In genomic region chr5:76601470-76601869, GRCh38 we compare ENCODE assay signal across 9 cellular contexts. TPM values are rescaled to one million over a fixed set of nuclear protein-coding genes. Genes with fewer than 3 reads are reported as not detected.
A peak's percentile ranks its signal among the peaks of the same experiment; 100 is the strongest.
DNase-seq lines count a peak whose midpoint lies in the region; ATAC-seq and TF ChIP-seq lines count a peak whose summit lies in the region.
"Had no signal": no experiment of that assay in that cellular context is flagged by ENCODE, and none has a peak within 500 bp of the region (broad histone marks: within the 10 kb centered on the region; RNA-seq: fewer than 3 reads in every experiment).

No MANE protein-coding gene starts in this region.

- H3K9ac ChIP-seq in fibroblast of lung (ENCODE audit: insufficient read depth, low read length) = no peak overlapping the region

- H3K4me2 ChIP-seq in fibroblast of lung (ENCODE audit: extremely low read depth, insufficient read depth, low read length) = no peak overlapping the region

- no peaks in the 10 kb centered on the region for H4K20me1 ChIP-seq in fibroblast of lung (ENCODE audit: control insufficient read depth, extremely low read depth, insufficient read depth, low read length)

- no peaks in the 10 kb centered on the region for H3K27me3 Mint-ChIP-seq in natural killer cell (ENCODE audit: low read depth in 2 of 2)

- H3K27me3 ChIP-seq in fibroblast of lung (ENCODE audit: control insufficient read depth, insufficient read depth, low read length) = no peaks in the 10 kb centered on the region

- no peak overlapping the region for H3K27ac ChIP-seq in fibroblast of lung (ENCODE audit: insufficient read depth, low read length)
- H3K27ac ChIP-seq: epithelial cell of prostate had no signal

- no peaks in the 10 kb centered on the region for H3K79me2 ChIP-seq in fibroblast of lung (ENCODE audit: control insufficient read depth, insufficient read depth, low read length)

- H3K4me3 ChIP-seq in fibroblast of lung (replicated peaks in 1 of 4; ENCODE audit: control extremely low read depth in 1 of 4, insufficient read depth in 1 of 4, low read depth in 3 of 4, low read length in 4 of 4) = no peak overlapping the region

- ATAC-seq in natural killer cell (peak; percentile 64 to 87 (median 80)), GM19023 (IDR thresholded peaks at IDR 0.05; ENCODE audit: unreplicated experiment) (no peak), GM19328 (IDR thresholded peaks at IDR 0.05; ENCODE audit: unreplicated experiment) (no peak)

- H3K36me3 ChIP-seq in fibroblast of lung (ENCODE audit: control insufficient read depth, insufficient read depth, low read length) = no peaks in the 10 kb centered on the region

- TF ChIP-seq CTCF in fibroblast of lung (conservative IDR thresholded peaks at IDR 0.05 in 1 of 2, IDR thresholded peaks at IDR 0.05 in 1 of 2; ENCODE audit: low read depth in 1 of 2, low read length in 2 of 2) = peak; percentile 72 to 73
- peak; percentile 83 for TF ChIP-seq CTCF in natural killer cell (IDR thresholded peaks at IDR 0.05)

- H3K4me1 ChIP-seq in fibroblast of lung (ENCODE audit: control insufficient read depth, extremely low read depth, insufficient read depth, low read length) = peaks cover 2% of the 10 kb centered on the region

- peak overlapping the region; percentile 42 to 67 for H3K27ac Mint-ChIP-seq in natural killer cell

- peaks cover 40 to 49% of the 10 kb centered on the region in 2 donors for H3K4me1 Mint-ChIP-seq in natural killer cell

- no peaks in the 10 kb centered on the region for H3K9me3 ChIP-seq in fibroblast of lung (ENCODE audit: control insufficient read depth, insufficient read depth, low read depth, low read length)

- H3K36me3 Mint-ChIP-seq in natural killer cell = peaks cover 20% of the 10 kb centered on the region

- DNase-seq in activated gamma-delta T cell treated with Interleukin-2 at 50 U/mL for 16 hours (peak; percentile 19), activated gamma-delta T cell (lab: John Stamatoyannopoulos, UW) (no peak), Kasumi-1 (lab: John Stamatoyannopoulos, UW) (peak; percentile 69 to 78), SKM-1 treated with dmso at 0.1 percent for 144 hours (lab: John Stamatoyannopoulos, UW; ENCODE audit: unreplicated experiment) (peak; percentile 25), fibroblast of lung (ENCODE audit: low read depth in 2 of 2) (peak; percentile 66 to 87), natural killer cell (no peak)

- no peak overlapping the region for H3K4me3 Mint-ChIP-seq in natural killer cell

- H2AFZ ChIP-seq in fibroblast of lung (ENCODE audit: low read length) = no peak overlapping the region

- intact Hi-C loops in natural killer cell (cut with micrococcal nuclease) = loop anchor here (1.0 to 10.0 kb wide), 3 partner anchors 40 to 173 kb away; partner anchors contain the start of gene F2R

- H3K9me3 Mint-ChIP-seq in natural killer cell = no peaks in the 10 kb centered on the region

RNA-seq across cellular contexts. Expression of gene F2RL2, which starts 21.7 kb away (rescaled TPM):
- total RNA-seq in fibroblast of lung (13.1 and 82.6 TPM in 2 replicates), natural killer cell (not detected)
- polyA plus RNA-seq in fibroblast of lung = 88.1 and 91.6 TPM in 2 replicates
- polyA plus RNA-seq in fibroblast of lung (2012) = 52.2 and 58.1 TPM in 2 replicates
- polyA minus RNA-seq in fibroblast of lung (ENCODE audit: low replicate concordance) = 103 and 104 TPM in 2 replicates

Comparison
In these comparisons a context has a peak if more than half of its experiments do, and no peak if none do; other contexts are left out.
1. DNase-seq: peak in activated gamma-delta T cell treated with Interleukin-2 at 50 U/mL for 16 hours (single experiment), Kasumi-1 (2 of 2), SKM-1 treated with dmso at 0.1 percent for 144 hours (single experiment) and fibroblast of lung (2 of 2); none in activated gamma-delta T cell (single experiment) and natural killer cell (single experiment).
2. ATAC-seq: peak in natural killer cell (3 of 3); none in GM19023 (single experiment) and GM19328 (single experiment).
3. RNA of gene F2RL2, which starts 21.7 kb away (total RNA-seq): 13.1 to 82.6 TPM in fibroblast of lung; not detected in natural killer cell; every median in the first group is over 10 times any median in the second.